In the genomic region with DNA sequence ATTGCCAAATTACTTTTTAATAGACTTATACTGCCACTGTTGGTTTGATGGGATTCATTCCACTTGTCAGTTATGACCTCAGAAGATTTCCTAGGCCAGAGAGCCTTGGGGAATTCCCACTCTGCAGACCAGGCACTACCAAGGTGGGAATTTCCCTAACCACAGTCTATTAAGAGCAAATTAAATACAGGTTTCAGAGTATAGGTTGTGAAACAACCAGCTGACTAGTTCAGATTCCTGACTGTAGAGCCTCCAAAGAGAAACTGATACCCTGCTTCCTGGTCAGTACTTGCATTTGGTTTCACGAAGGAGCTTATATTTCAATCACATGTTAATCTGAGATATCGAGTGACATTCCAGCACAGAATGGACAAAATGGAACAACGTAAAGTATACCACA, we compare ENCODE assay signal across 8 cellular contexts.
DNase-seq lines count a peak whose midpoint lies in the region; ATAC-seq, FAIRE-seq and TF ChIP-seq lines count a peak whose summit lies in the region.

No MANE protein-coding gene starts in this region.

- WGBS in smooth muscle cell (ENCODE audit: low lambda C conversion rate), result 53% methylated on average over 3 of the region's 3 CpGs
- 93% methylated on average over 3 of the region's 3 CpGs for WGBS in esophagus muscularis mucosa

- intact Hi-C loops in esophagus muscularis mucosa (cut with DNase I), result no loop called here

- peak; percentile 77 for FAIRE-seq in bronchial epithelial cell (lab: Jason Lieb, UNC)

- H3K79me2 ChIP-seq in smooth muscle cell (ENCODE audit: low read depth), result no peaks in the 10 kb centered on the region

- ATAC-seq in GM18868 (IDR thresholded peaks at IDR 0.05; ENCODE audit: unreplicated experiment), result peak; percentile 74
- ATAC-seq in HG03280 (IDR thresholded peaks at IDR 0.05; ENCODE audit: unreplicated experiment), result peak; percentile 63

- no peak for TF ChIP-seq POLR2A in esophagus muscularis mucosa (IDR thresholded peaks at IDR 0.05; ENCODE audit: low read depth)

- TF ChIP-seq EP300 in esophagus muscularis mucosa (IDR thresholded peaks at IDR 0.05), result no peak

- H3K4me3 ChIP-seq in bronchial epithelial cell (ENCODE audit: low read depth, low read length), result no peak overlapping the region
- H3K4me3 ChIP-seq in smooth muscle cell, result no peak overlapping the region
- no peak overlapping the region for H3K4me3 ChIP-seq in HAP-1
- no peak overlapping the region for H3K4me3 ChIP-seq in esophagus muscularis mucosa

- H3K27ac ChIP-seq in smooth muscle cell (ENCODE audit: low read depth) (peak overlapping the region; percentile 70), esophagus muscularis mucosa (replicated peaks in 1 of 4) (no peak overlapping the region)

- DNase-seq in A172 (ENCODE audit: low spot score), result peak; percentile 86
- peak; percentile 99 for DNase-seq in bronchial epithelial cell (ENCODE audit: low read depth)
- DNase-seq in smooth muscle cell (lab: John Stamatoyannopoulos, UW; ENCODE audit: unreplicated experiment), result no peak
- DNase-seq in HAP-1 (ENCODE audit: low spot score in 2 of 2), result no peak
- no peak for DNase-seq in anterior cingulate cortex (lab: John Stamatoyannopoulos, UW)
- DNase-seq in esophagus muscularis mucosa (ENCODE audit: extremely low spot score), result no peak

- no peaks in the 10 kb centered on the region for H3K4me1 ChIP-seq in smooth muscle cell (ENCODE audit: low read depth)
- H3K4me1 ChIP-seq in HAP-1, result no peaks in the 10 kb centered on the region
- H3K4me1 ChIP-seq in esophagus muscularis mucosa, result no peaks in the 10 kb centered on the region

- no peak overlapping the region for H3K4me2 ChIP-seq in smooth muscle cell

- H3K36me3 ChIP-seq in bronchial epithelial cell (ENCODE audit: control insufficient read depth, insufficient read depth, low read length), result no peaks in the 10 kb centered on the region
- H3K36me3 ChIP-seq in smooth muscle cell (ENCODE audit: low read depth), result no peaks in the 10 kb centered on the region
- no peaks in the 10 kb centered on the region for H3K36me3 ChIP-seq in HAP-1 (replicated peaks)
- no peaks in the 10 kb centered on the region for H3K36me3 ChIP-seq in esophagus muscularis mucosa

- H3K9ac ChIP-seq in smooth muscle cell (ENCODE audit: low read depth), result no peak overlapping the region

- H3F3A ChIP-seq in smooth muscle cell (ENCODE audit: low read depth), result no peaks in the 10 kb centered on the region

- H3K9me3 ChIP-seq in smooth muscle cell (replicated peaks; ENCODE audit: low read depth), result no peaks in the 10 kb centered on the region
- no peaks in the 10 kb centered on the region for H3K9me3 ChIP-seq in HAP-1
- peaks cover 0 to 11% (median 10%) of the 10 kb centered on the region in 4 donors for H3K9me3 ChIP-seq in esophagus muscularis mucosa

- H2AFZ ChIP-seq in smooth muscle cell (ENCODE audit: low read depth), result no peak overlapping the region

- H3K27me3 ChIP-seq in bronchial epithelial cell (ENCODE audit: control insufficient read depth, insufficient read depth, low read length) (no peaks in the 10 kb centered on the region), smooth muscle cell (ENCODE audit: low read depth) (no peaks in the 10 kb centered on the region), HAP-1 (ENCODE audit: low read depth) (no peaks in the 10 kb centered on the region), esophagus muscularis mucosa (no peaks in the 10 kb centered on the region)

- H4K20me1 ChIP-seq in smooth muscle cell (ENCODE audit: low read depth), result no peaks in the 10 kb centered on the region

- TF ChIP-seq CTCF in bronchial epithelial cell (IDR thresholded peaks at IDR 0.05; ENCODE audit: insufficient read depth, low read length, severe bottlenecking) (no peak), smooth muscle cell (IDR thresholded peaks at IDR 0.05; ENCODE audit: borderline replicate concordance, insufficient read depth, poor library complexity, severe bottlenecking) (no peak), esophagus muscularis mucosa (IDR thresholded peaks at IDR 0.05) (no peak)

- in situ Hi-C loops in HAP-1 (cut with MboI; ENCODE audit: low sequenced_read_pairs), result no loop called here

Comparison
In these comparisons a context has a peak if more than half of its experiments do, and no peak if none do; other contexts are left out.
1. DNase-seq: peak in A172 (single experiment) and bronchial epithelial cell (single experiment); none in smooth muscle cell (single experiment), HAP-1 (0 of 2), anterior cingulate cortex (0 of 58) and esophagus muscularis mucosa (single experiment).